In the genomic region with DNA sequence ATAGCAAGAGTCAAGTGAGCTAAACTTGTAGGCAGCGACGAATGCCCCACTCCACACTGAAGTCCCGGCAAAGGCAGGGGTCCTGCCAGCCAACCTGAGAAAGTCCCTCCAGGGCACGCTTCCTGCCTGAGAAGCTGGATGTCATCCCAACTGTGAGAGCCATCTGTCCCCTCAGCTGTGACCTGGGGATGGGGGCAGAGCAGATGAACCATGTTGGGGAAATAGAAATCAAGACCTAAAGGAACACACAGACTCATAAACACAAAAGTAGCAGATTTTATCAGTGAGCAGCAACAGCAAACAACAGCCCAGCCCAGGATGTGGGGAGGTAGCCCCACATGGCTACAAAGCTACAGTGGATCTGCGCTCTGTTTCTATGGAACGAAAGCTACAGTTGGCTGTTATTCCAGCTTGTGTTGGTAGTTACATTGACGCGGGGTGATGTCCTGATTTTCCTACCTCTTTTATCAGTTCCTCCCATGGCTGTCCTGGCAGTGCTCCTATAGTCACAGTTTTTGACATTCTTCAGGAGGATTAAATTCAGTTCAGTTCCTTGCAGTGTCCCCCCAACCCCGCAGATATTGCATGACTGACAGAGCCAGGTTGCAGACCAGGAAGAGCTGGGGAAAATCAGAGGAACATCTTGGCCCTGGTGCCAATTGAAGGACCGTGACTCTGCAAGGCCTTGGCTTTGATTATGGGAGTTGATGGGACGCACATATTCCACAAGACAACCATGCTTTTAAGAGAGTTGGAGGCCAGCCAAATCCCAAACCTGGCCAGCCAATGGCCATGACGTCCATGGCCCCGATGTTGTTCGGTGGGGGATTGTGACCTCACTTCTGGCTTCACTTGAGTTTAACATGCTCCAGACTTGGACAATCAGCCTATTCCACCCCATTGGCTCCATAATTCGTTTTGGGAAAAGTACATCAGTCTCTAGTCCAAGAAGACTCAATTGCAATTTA, we compare ENCODE assay signal across 1 cellular context.
TF ChIP-seq lines count a peak whose summit lies in the region.

No MANE protein-coding gene starts in this region.

TF ChIP-seq in HepG2, 621 proteins besides CTCF, POLR2A, EP300 and RAD21:
- no peak for TF ChIP-seq SP140L (CRISPR knock-in tag; IDR thresholded peaks at IDR 0.05; ENCODE audit: borderline replicate concordance)
- TF ChIP-seq RELA (CRISPR knock-in tag; IDR thresholded peaks at IDR 0.05) = no peak
- no peak for TF ChIP-seq PAXIP1 (CRISPR knock-in tag; conservative IDR thresholded peaks at IDR 0.05)
- TF ChIP-seq TEAD2 (CRISPR knock-in tag; IDR thresholded peaks at IDR 0.05) = no peak
- TF ChIP-seq RFX3 (CRISPR knock-in tag; IDR thresholded peaks at IDR 0.05) = no peak
- no peak for TF ChIP-seq WIZ (CRISPR knock-in tag; IDR thresholded peaks at IDR 0.05)
- TF ChIP-seq SNAPC2 (CRISPR knock-in tag; IDR thresholded peaks at IDR 0.05) = no peak
- TF ChIP-seq HNF1A (IDR thresholded peaks at IDR 0.05; ENCODE audit: low read depth) = no peak
- TF ChIP-seq HNF1A (CRISPR knock-in tag; IDR thresholded peaks at IDR 0.05; ENCODE audit: borderline replicate concordance) = no peak
- no peak for TF ChIP-seq ADNP (CRISPR knock-in tag; IDR thresholded peaks at IDR 0.05)
- TF ChIP-seq, protein P1, sequence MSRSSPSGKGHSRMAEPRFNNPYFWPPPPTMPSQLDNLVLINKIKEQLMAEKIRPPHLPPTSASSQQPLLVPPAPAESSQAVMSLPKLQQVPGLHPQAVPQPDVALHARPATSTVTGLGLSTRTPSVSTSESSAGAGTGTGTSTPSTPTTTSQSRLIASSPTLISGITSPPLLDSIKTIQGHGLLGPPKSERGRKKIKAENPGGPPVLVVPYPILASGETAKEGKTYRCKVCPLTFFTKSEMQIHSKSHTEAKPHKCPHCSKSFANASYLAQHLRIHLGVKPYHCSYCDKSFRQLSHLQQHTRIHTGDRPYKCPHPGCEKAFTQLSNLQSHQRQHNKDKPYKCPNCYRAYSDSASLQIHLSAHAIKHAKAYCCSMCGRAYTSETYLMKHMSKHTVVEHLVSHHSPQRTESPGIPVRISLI (CRISPR knock-in tag; IDR thresholded peaks at IDR 0.05; ENCODE audit: borderline replicate concordance) = no peak
